ENCODE assay signal across 8 cellular contexts in the genomic region with DNA sequence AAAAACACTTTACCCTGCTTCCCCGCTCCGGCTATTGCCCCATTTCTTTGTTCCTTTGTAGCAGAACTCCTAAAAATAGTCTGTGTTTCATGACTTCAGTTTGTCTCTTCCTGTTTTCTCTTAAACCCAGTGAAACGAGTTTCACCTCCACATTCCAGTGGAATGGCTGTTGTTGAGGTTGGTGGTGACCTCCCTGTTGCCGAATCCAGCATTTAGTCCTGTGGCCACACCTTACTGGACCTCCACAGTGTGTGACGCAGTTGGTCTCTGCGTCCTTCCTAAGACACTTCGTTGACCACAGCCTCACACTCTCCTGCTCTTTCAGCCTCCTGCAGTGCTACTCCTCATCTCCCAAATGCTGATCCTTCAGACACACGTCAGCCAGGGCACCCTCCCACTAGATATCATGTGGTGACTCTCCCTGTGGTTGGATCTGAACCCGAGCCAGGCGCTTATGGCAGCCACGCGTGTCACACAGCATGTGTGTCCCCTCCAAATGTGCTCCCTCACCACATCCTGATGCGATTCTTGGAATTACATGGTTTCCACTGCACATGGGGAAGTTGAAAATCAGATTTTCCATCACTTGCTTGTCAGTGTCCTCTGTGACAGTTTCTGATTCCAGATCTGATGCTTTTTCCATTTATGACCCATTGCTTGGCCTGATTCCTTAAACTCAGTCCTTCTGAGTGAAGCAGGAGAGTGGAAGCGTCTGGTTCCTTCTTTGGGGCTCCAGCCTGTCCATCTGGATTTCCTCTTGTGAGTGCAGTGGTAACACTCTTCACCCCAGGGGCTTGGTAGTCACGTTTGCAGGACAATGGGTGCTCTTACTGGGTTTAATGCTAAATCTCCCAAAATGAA.
DNase-seq lines count a peak whose midpoint lies in the region; ATAC-seq and TF ChIP-seq lines count a peak whose summit lies in the region.

No MANE protein-coding gene starts in this region.

- H3K27me3 ChIP-seq in PC-3 (ENCODE audit: low read length): no peaks in the 10 kb centered on the region

- no TSS peak for BruUV-seq in PC-3 (replicated peaks; lab: Mats Ljungman, UMichigan)

- peak overlapping the region; percentile 97 for H3K27ac ChIP-seq in PC-3 (ENCODE audit: low read length)

- POLR2A ChIA-PET in PC-3 (lab: Charles Lee; ENCODE audit: unreplicated experiment): no interaction called here

- DNase-seq in GM03348 (ENCODE audit: low spot score): peak; percentile 13
- DNase-seq in PC-3: peak; percentile 86
- peak; percentile 37 for DNase-seq in dermis blood vessel endothelial cell
- peak; percentile 83 for DNase-seq in posterior vena cava (ENCODE audit: low spot score)
- DNase-seq in effector CD4-positive, alpha-beta T cell: no peak
- DNase-seq in GM19240 (ENCODE audit: insufficient read length, low spot score): no peak

- no peaks in the 10 kb centered on the region for H3K9me2 ChIP-seq in PC-3 (replicated peaks; ENCODE audit: low read length)

- no peaks in the 10 kb centered on the region for H3K79me2 ChIP-seq in PC-3 (ENCODE audit: low read length)

- CTCF ChIA-PET in PC-3 (lab: Charles Lee): no interaction called here

- H3K4me3 ChIP-seq in PC-3 (ENCODE audit: low read length): peak overlapping the region; percentile 29; the same call in 1 of the 2 replicates

- no peak for TF ChIP-seq CTCF in PC-3 (conservative IDR thresholded peaks at IDR 0.05; ENCODE audit: low read depth, low read length)

- peak overlapping the region; percentile 10; the same call in 1 of the 2 replicates for H2AFZ ChIP-seq in PC-3 (ENCODE audit: low read length)

- no peaks in the 10 kb centered on the region for H3K9me3 ChIP-seq in PC-3 (ENCODE audit: low read length)

- peaks cover 72% of the 10 kb centered on the region for H3K4me1 ChIP-seq in PC-3 (ENCODE audit: insufficient read depth, low read length)

- H4K20me1 ChIP-seq in PC-3 (ENCODE audit: low read length): no peaks in the 10 kb centered on the region

- no peaks in the 10 kb centered on the region for H3K36me3 ChIP-seq in PC-3 (ENCODE audit: low read depth, low read length)

- peaks cover 4% of the 10 kb centered on the region for H3F3A ChIP-seq in PC-3 (ENCODE audit: low read length, unreplicated experiment)

- intact Hi-C loops in PC-3 (cut with micrococcal nuclease) (loop anchor here (2.0 to 5.0 kb wide), 3 partner anchors 43 to 98 kb away; a partner anchor contains a TSS), posterior vena cava (cut with DNase I) (no loop called here)

- H3K4me2 ChIP-seq in PC-3 (ENCODE audit: low read length): peak overlapping the region; percentile 72

- H3K9ac ChIP-seq in PC-3 (ENCODE audit: low read length): peak overlapping the region; percentile 71

- peak; percentile 3; the same call in 1 of the 2 replicates for ATAC-seq in PC-3
- no peak for ATAC-seq in GM18520 (IDR thresholded peaks at IDR 0.05; ENCODE audit: unreplicated experiment)
- no peak for ATAC-seq in HG03432 (IDR thresholded peaks at IDR 0.05; ENCODE audit: unreplicated experiment)

Comparison
In these comparisons a context has a peak if more than half of its experiments do, and no peak if none do; other contexts are left out.
1. DNase-seq: peak in GM03348 (single experiment), PC-3 (single experiment), dermis blood vessel endothelial cell (single experiment) and posterior vena cava (single experiment); none in effector CD4-positive, alpha-beta T cell (single experiment) and GM19240 (single experiment).